Comparison of ENCODE assay signal across 20 cellular contexts in the genomic region with DNA sequence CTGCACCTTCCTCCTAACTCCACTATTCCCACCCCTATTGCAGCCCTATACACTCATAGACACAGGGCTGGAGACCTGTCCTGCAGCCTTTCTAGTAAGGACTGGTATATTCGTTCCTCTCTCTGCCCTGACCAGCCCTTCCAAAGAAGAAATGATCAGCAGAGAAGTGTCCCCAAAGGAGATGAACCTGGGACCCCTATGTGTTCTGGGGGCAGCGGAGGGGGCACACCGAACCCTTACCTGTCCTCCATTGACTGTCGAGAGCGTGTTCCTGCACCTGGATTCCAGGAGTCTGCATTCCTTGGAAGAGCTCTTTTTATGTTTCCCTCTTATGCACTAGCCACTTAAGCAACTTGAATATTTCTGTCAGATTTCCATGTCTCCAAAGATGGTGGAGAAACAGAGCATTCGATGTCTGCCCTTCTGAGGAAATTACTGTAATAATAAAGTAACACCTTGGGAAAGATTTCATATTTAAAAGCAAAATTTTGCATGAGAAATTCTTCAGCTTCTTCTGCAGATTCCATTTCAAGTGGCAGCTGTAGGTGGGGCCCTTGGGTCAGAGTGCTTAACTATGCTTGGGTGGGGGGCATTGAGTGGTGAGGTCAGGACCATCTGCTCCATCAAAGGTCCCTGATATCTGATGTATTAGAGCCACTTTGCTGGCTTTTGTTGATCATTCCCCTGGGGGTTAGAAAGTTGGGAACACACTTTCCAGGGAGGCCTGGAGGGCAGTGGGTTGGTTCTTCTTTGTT.
"Had no signal": no experiment of that assay in that cellular context is flagged by ENCODE, and none has a peak within 500 bp of the region (broad histone marks: within the 10 kb centered on the region; RNA-seq: fewer than 3 reads in every experiment).

No MANE protein-coding gene starts in this region.

- H3K36me3 Mint-ChIP-seq: immature natural killer cell, natural killer cell had no signal

- H3K4me3 ChIP-seq: hepatocyte, left ventricle myocardium inferior had no signal

- H3K4me2 ChIP-seq: hepatocyte had no signal

- H3K27ac Mint-ChIP-seq: activated naive CD4-positive, alpha-beta T cell treated with anti-CD3 and anti-CD28 coated beads, Interleukin-2, amount 50 U/mL, for 72 hours; immature natural killer cell; natural killer cell; progenitor cell of endocrine pancreas had no signal

- H3K9me3 Mint-ChIP-seq: natural killer cell had no signal

- H3K27ac ChIP-seq: hepatocyte, left ventricle myocardium inferior, VCaP had no signal

- H3K4me3 Mint-ChIP-seq: immature natural killer cell, natural killer cell had no signal

- H3K4me1 Mint-ChIP-seq: natural killer cell had no signal

- H3K79me2 ChIP-seq: hepatocyte had no signal

- H3K36me3 ChIP-seq: left ventricle myocardium inferior had no signal

- DNase-seq: activated CD4-positive, alpha-beta T cell treated with anti-CD3 and anti-CD28 coated beads, Interleukin-2, amount 50 U/mL, for 1 hour; activated CD4-positive, CD25-positive, alpha-beta regulatory T cell treated with anti-CD3 and anti-CD28 coated beads, Interleukin-2, amount 50 U/mL, for 72 hours; activated T-cell treated with anti-CD3 and anti-CD28 coated beads, Interleukin-2, amount 50 U/mL, for 1 hour; central memory CD4-positive, alpha-beta T cell; effector memory CD4-positive, alpha-beta T cell; foreskin melanocyte; glutamatergic neuron; immature natural killer cell; kidney glomerular epithelial cell; left ventricle myocardium inferior; mammary epithelial cell; midbrain; natural killer cell; retina; stimulated activated CD4-positive, alpha-beta T cell treated with anti-CD3 and anti-CD28 coated beads, Interleukin-4, amount 100 ng/mL, for 1 hour; stimulated activated naive CD8-positive, alpha-beta T cell treated with anti-CD3 and anti-CD28 coated beads, Interleukin-15, Interleukin-2, amounts not matched to agents 100 U/mL and 50 U/mL, for 24 hours had no signal

- H3K9me3 ChIP-seq: left ventricle myocardium inferior had no signal

- H2AFZ ChIP-seq: hepatocyte had no signal

- ATAC-seq: activated naive CD4-positive, alpha-beta T cell treated with anti-CD3 and anti-CD28 coated beads, Interleukin-2, amount 50 U/mL, for 72 hours; natural killer cell; stimulated activated naive CD8-positive, alpha-beta T cell treated with anti-CD3 and anti-CD28 coated beads, Interleukin-15, Interleukin-2, amounts not matched to agents 100 U/mL and 50 U/mL, for 24 hours had no signal
